In the genomic region with DNA sequence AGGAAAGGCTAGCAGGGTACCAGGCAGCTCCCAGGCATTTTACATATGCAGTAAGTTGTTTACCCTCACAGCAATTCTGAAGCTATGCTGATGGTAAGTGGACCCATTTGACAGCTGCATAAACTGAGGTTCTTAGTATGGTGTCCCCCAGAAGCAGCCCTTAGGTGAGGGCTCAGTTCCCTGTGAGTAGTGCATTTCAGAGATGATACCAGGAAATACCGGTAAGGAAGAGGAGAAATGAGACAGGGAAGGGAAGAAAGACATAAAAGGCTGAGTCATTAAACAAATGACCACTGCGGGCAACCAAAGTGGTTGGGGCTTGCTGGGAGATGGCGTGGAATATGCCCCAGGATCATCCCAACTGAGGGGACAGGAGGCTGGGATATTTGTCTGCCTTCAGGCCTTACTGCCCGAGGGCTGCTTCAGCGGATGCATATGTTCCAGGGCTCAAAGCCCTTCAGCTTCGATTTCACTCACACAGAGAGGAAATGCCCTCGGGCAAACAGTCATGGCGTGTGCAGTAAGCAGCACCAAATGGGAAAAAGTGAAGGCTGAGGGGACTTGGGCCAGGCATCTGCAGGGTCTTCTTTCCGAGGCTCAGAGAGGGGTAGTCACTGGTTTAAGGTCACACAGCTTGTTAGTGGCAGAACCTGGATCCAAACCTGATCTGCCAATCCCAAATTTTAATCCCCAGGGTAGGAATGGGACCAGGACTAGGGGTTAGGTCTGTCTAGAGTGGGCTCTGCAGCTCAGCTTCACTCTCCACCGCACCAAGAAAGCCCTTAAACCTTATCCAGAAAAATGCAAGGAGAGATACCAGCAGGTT, we compare ENCODE assay signal across 1 cellular context.
TF ChIP-seq lines count a peak whose summit lies in the region.

No MANE protein-coding gene starts in this region.

TF ChIP-seq in H1, 55 proteins besides CTCF, POLR2A, EP300 and RAD21:
- TF ChIP-seq KDM4A (IDR thresholded peaks at IDR 0.05; ENCODE audit: low read depth, low read length, severe bottlenecking) = no peak
- no peak for TF ChIP-seq FOSL1 (IDR thresholded peaks at IDR 0.05; ENCODE audit: insufficient read depth, low read depth, low read length)
- TF ChIP-seq POU5F1 (IDR thresholded peaks at IDR 0.05; ENCODE audit: low read depth, low read length) = no peak
- no peak for TF ChIP-seq GTF2F1 (IDR thresholded peaks at IDR 0.05; ENCODE audit: borderline replicate concordance, low read depth, low read length)
- TF ChIP-seq SIRT6 (IDR thresholded peaks at IDR 0.05; ENCODE audit: low read length) = no peak
- TF ChIP-seq EGR1 (IDR thresholded peaks at IDR 0.05; ENCODE audit: borderline replicate concordance, low read depth, low read length) = no peak
- TF ChIP-seq HDAC2 (IDR thresholded peaks at IDR 0.05; ENCODE audit: borderline replicate concordance in 1 of 2, low read depth in 2 of 2, low read length in 2 of 2) = 0 out of 4 replicates have a peak, but pooled peaks of 1 of the 2 experiments have one; percentile 35
- no peak for TF ChIP-seq SIX5 (IDR thresholded peaks at IDR 0.05; ENCODE audit: low read depth, low read length)
- no peak for TF ChIP-seq ZNF274 (IDR thresholded peaks at IDR 0.05; ENCODE audit: borderline replicate concordance, extremely low read depth, low read length)
- no peak for TF ChIP-seq RXRA (IDR thresholded peaks at IDR 0.05; ENCODE audit: insufficient read depth, low read depth, low read length)
- peak; percentile 54; the same call in 1 of the 2 replicates for TF ChIP-seq KDM1A (IDR thresholded peaks at IDR 0.05; ENCODE audit: borderline replicate concordance, low read length)
TF ChIP-seq in H1: peak in this region for 2.
